17 cellular contexts compared by ENCODE assay signal in genomic region chr18:36692331-36692730, GRCh38.
DNase-seq lines count a peak whose midpoint lies in the region; ATAC-seq and TF ChIP-seq lines count a peak whose summit lies in the region.
"Had no signal": no experiment of that assay in that cellular context is flagged by ENCODE, and none has a peak within 500 bp of the region (broad histone marks: within the 10 kb centered on the region; RNA-seq: fewer than 3 reads in every experiment).

No MANE protein-coding gene starts in this region.

- H3K4me3 Mint-ChIP-seq in stimulated activated naive B cell treated with anti-CD40 and anti-IgM and Interleukin-4, amounts not matched to agents 10 μg/mL and 1 μg/mL and 100 μg/mL, for 72 hours = no peak overlapping the region
- H3K4me3 Mint-ChIP-seq: dendritic cell treated with granulocyte-macrophage colony-stimulating factor and Interleukin-4, amounts not matched to agents 40 ng/mL and 50 ng/mL, for 4 days had no signal

- no peak overlapping the region for H3K4me3 ChIP-seq in suprapubic skin

- TF ChIP-seq EP300 in suprapubic skin (IDR thresholded peaks at IDR 0.05) = no peak

- H3K27ac Mint-ChIP-seq in stimulated activated naive B cell treated with anti-CD40 and anti-IgM and Interleukin-4, amounts not matched to agents 10 μg/mL and 1 μg/mL and 100 μg/mL, for 72 hours = no peak overlapping the region
- H3K27ac Mint-ChIP-seq: activated T-helper 2 cell treated with anti-CD3 and anti-CD28 coated beads, Interferon-gamma antibody, Interleukin-2, Interleukin-4, amounts not matched to agents 10 μg/mL and 5 μg/mL and 100 μg/mL, durations not matched to agents 14 hours and 24 hours and 36 hours; dendritic cell treated with granulocyte-macrophage colony-stimulating factor and Interleukin-4, amounts not matched to agents 40 ng/mL and 50 ng/mL, for 4 days had no signal

- DNase-seq in GM04503 (ENCODE audit: low read depth) (peak; percentile 78), amniotic epithelial cell (ENCODE audit: low read depth) (peak; percentile 39), fibroblast of the conjunctiva (ENCODE audit: low read depth) (peak; percentile 65), suprapubic skin (ENCODE audit: low spot score in 2 of 2) (no peak), left cardiac atrium (no peak), DMS79 treated with DMSO at 0.1 percent for 48 hours (lab: John Stamatoyannopoulos, UW) (no peak)
- DNase-seq in stimulated activated naive B cell treated with anti-CD40 and anti-IgM and Interleukin-4, amounts not matched to agents 10 μg/mL and 1 μg/mL and 100 μg/mL, for 72 hours = no peak
- DNase-seq: anterior cingulate cortex, erythroblast, NCI-H1417, small intestine, SW 1271 had no signal

- H3K27ac ChIP-seq in suprapubic skin = peak overlapping the region; percentile 31
- H3K27ac ChIP-seq: KMS-11 had no signal

- H3K36me3 Mint-ChIP-seq in stimulated activated naive B cell treated with anti-CD40 and anti-IgM and Interleukin-4, amounts not matched to agents 10 μg/mL and 1 μg/mL and 100 μg/mL, for 72 hours = no peaks in the 10 kb centered on the region

- 51% methylated on average over 2 of the region's 2 CpGs for WGBS in suprapubic skin

- TF ChIP-seq POLR2A in suprapubic skin (IDR thresholded peaks at IDR 0.05) = no peak

- ATAC-seq in left cardiac atrium (no peak), GM21515 (IDR thresholded peaks at IDR 0.05; ENCODE audit: unreplicated experiment) (no peak)
- no peak for ATAC-seq in stimulated activated naive B cell treated with anti-CD40 and anti-IgM and Interleukin-4, amounts not matched to agents 10 μg/mL and 1 μg/mL and 100 μg/mL, for 72 hours (replicated peaks)
- ATAC-seq: left lobe of liver had no signal

- no peaks in the 10 kb centered on the region for H3K9me3 ChIP-seq in suprapubic skin

- no peaks in the 10 kb centered on the region for H3K36me3 ChIP-seq in suprapubic skin

- H3K9me3 Mint-ChIP-seq in stimulated activated naive B cell treated with anti-CD40 and anti-IgM and Interleukin-4, amounts not matched to agents 10 μg/mL and 1 μg/mL and 100 μg/mL, for 72 hours = no peaks in the 10 kb centered on the region
- H3K9me3 Mint-ChIP-seq: activated T-helper 2 cell treated with anti-CD3 and anti-CD28 coated beads, Interferon-gamma antibody, Interleukin-2, Interleukin-4, amounts not matched to agents 10 μg/mL and 5 μg/mL and 100 μg/mL, durations not matched to agents 14 hours and 24 hours and 36 hours; dendritic cell treated with granulocyte-macrophage colony-stimulating factor and Interleukin-4, amounts not matched to agents 40 ng/mL and 50 ng/mL, for 4 days had no signal

- peaks cover 28% of the 10 kb centered on the region for H3K4me1 ChIP-seq in suprapubic skin

- no peaks in the 10 kb centered on the region for H3K27me3 ChIP-seq in suprapubic skin

- TF ChIP-seq CTCF in suprapubic skin (IDR thresholded peaks at IDR 0.05) = no peak

- intact Hi-C loops in left cardiac atrium (cut with DNase I) = no loop called here

- no peaks in the 10 kb centered on the region for H3K4me1 Mint-ChIP-seq in stimulated activated naive B cell treated with anti-CD40 and anti-IgM and Interleukin-4, amounts not matched to agents 10 μg/mL and 1 μg/mL and 100 μg/mL, for 72 hours

- H3K27me3 Mint-ChIP-seq in stimulated activated naive B cell treated with anti-CD40 and anti-IgM and Interleukin-4, amounts not matched to agents 10 μg/mL and 1 μg/mL and 100 μg/mL, for 72 hours = peaks cover 0 to 17% of the 10 kb centered on the region in 2 donors
- H3K27me3 Mint-ChIP-seq: dendritic cell treated with granulocyte-macrophage colony-stimulating factor and Interleukin-4, amounts not matched to agents 40 ng/mL and 50 ng/mL, for 4 days had no signal

Comparison
In these comparisons a context has a peak if more than half of its experiments do, and no peak if none do; other contexts are left out.
1. DNase-seq: peak in GM04503 (single experiment), amniotic epithelial cell (single experiment) and fibroblast of the conjunctiva (single experiment); none in suprapubic skin (0 of 2), left cardiac atrium (single experiment), DMS79 treated with DMSO at 0.1 percent for 48 hours (single experiment) and stimulated activated naive B cell treated with anti-CD40 and anti-IgM and Interleukin-4, amounts not matched to agents 10 μg/mL and 1 μg/mL and 100 μg/mL, for 72 hours (single experiment).